Comparison of ENCODE assay signal across 16 cellular contexts in the genomic region with DNA sequence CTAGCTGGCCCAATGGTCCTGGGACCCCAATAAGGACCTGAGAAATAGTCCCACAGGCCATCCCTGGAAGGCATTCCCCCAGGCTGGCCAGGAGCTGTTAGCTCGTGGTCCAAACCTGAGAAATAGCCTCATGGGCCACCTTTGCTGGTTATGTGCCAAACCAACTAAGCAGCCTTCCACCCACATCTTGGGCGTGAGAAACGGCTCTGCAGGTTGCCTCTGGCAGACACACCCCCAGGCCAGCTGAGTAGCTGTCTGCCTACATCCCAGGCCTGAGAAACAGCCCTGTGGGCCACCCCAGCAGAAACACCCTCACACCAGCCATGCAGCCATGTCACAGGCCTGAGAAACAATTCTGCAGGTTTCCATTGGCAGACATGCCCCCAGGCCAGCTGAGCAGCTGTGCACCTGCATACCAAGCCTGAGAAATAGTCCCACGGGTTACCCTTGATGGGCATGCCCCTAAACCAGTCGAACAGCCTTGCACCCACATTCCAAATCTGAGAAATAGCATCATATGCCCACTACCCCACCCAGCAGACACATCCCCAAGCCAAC.
A peak's percentile ranks its signal among the peaks of the same experiment; 100 is the strongest.
DNase-seq lines count a peak whose midpoint lies in the region; ATAC-seq and TF ChIP-seq lines count a peak whose summit lies in the region.
"Had no signal": no experiment of that assay in that cellular context is flagged by ENCODE, and none has a peak within 500 bp of the region (broad histone marks: within the 10 kb centered on the region; RNA-seq: fewer than 3 reads in every experiment).

No MANE protein-coding gene starts in this region.

- H3K9me2 ChIP-seq in PC-9 (ENCODE audit: insufficient read depth): no peaks in the 10 kb centered on the region

- H3K4me1 ChIP-seq in PC-9 (replicated peaks; ENCODE audit: insufficient read depth) (peaks cover 30% of the 10 kb centered on the region), neuronal stem cell (ENCODE audit: control insufficient read depth in 2 of 2, insufficient read depth in 1 of 2, low read depth in 1 of 2, low read length in 2 of 2) (no peaks in the 10 kb centered on the region), ascending aorta (no peaks in the 10 kb centered on the region)

- no peak overlapping the region for H2BK12ac ChIP-seq in neuronal stem cell (ENCODE audit: low read length)

- no peak for ATAC-seq in T-cell (replicated peaks in 1 of 4)
- ATAC-seq: CD8-positive, alpha-beta T cell; GM23338 had no signal

- no peak overlapping the region for H2AFZ ChIP-seq in PC-9
- H2AFZ ChIP-seq in neuronal stem cell (ENCODE audit: low read length): no peak overlapping the region
- H2AFZ ChIP-seq: GM23338 had no signal

- no CpG with 5 or more reads among the region's 5 CpGs for WGBS in neuronal stem cell (ENCODE audit: extremely low coverage in 2 of 2, insufficient read length in 2 of 2, insufficient replicate concordance in 1 of 2), 2 donors

- H3F3A ChIP-seq in PC-9 (ENCODE audit: insufficient read depth, low read depth): peaks cover 24% of the 10 kb centered on the region; the same call in 1 of the 2 replicates

- H3K4me2 ChIP-seq in PC-9 (peak overlapping the region; percentile 29), neuronal stem cell (ENCODE audit: insufficient read depth, low read length, poor library complexity, severe bottlenecking) (no peak overlapping the region)
- H3K4me2 ChIP-seq: GM23338 had no signal

- no peaks in the 10 kb centered on the region; the same call in 1 of the 2 replicates for H3K9me3 ChIP-seq in PC-9 (ENCODE audit: insufficient read depth, low read depth)
- H3K9me3 ChIP-seq in neuronal stem cell (replicated peaks in 1 of 2; ENCODE audit: control insufficient read depth in 2 of 2, insufficient read depth in 1 of 2, low read depth in 1 of 2, low read length in 2 of 2): no peaks in the 10 kb centered on the region
- peaks cover 10 to 17% of the 10 kb centered on the region in 2 donors for H3K9me3 ChIP-seq in ascending aorta

- no peaks in the 10 kb centered on the region for H3K36me3 Mint-ChIP-seq in T-cell
- H3K36me3 Mint-ChIP-seq: CD14-positive monocyte; CD8-positive, alpha-beta T cell had no signal

- H2BK5ac ChIP-seq in neuronal stem cell (ENCODE audit: low read length): peak overlapping the region; percentile 19

- H3K23ac ChIP-seq in neuronal stem cell (ENCODE audit: low read depth, low read length, poor library complexity): no peak overlapping the region

- DNase-seq in DMS 273 (lab: John Stamatoyannopoulos, UW; ENCODE audit: unreplicated experiment): peak; percentile 39
- no peak for DNase-seq in DMS 273 treated with DMSO at 0.1 percent for 48 hours (lab: John Stamatoyannopoulos, UW)
- peak; percentile 87 to 92 for DNase-seq in PC-9
- DNase-seq in neuronal stem cell (ENCODE audit: low spot score): no peak
- peak; percentile 49 for DNase-seq in ureter (ENCODE audit: low spot score)
- no peak for DNase-seq in T-cell
- DNase-seq in activated T-cell treated with anti-CD3 and anti-CD28 coated beads for 4 hours: no peak
- DNase-seq in ascending aorta (ENCODE audit: low spot score in 2 of 2): no peak
- DNase-seq: CD8-positive, alpha-beta T cell; COR-L47; DMS53; H7 had no signal

- H3K4ac ChIP-seq in neuronal stem cell (ENCODE audit: low read length): no peak overlapping the region

- H3K27ac Mint-ChIP-seq in T-cell: no peak overlapping the region
- H3K27ac Mint-ChIP-seq: CD8-positive, alpha-beta T cell; GM23338 had no signal

- H4K91ac ChIP-seq in neuronal stem cell (ENCODE audit: low read depth, low read length, poor library complexity): no peak overlapping the region

- H2BK15ac ChIP-seq in neuronal stem cell (ENCODE audit: low read length): no peak overlapping the region

- no peak overlapping the region for H2AK5ac ChIP-seq in neuronal stem cell (ENCODE audit: low read depth, low read length)

- H4K8ac ChIP-seq in neuronal stem cell (ENCODE audit: low read depth, low read length): no peak overlapping the region

- H3K27me3 ChIP-seq in PC-9 (ENCODE audit: insufficient read depth, low read depth) (no peaks in the 10 kb centered on the region), neuronal stem cell (ENCODE audit: control insufficient read depth in 3 of 3, insufficient read depth in 3 of 3, low read depth in 1 of 3, low read length in 3 of 3) (no peaks in the 10 kb centered on the region), ascending aorta (no peaks in the 10 kb centered on the region)

- intact Hi-C loops in PC-9 (cut with micrococcal nuclease; ENCODE audit: unreplicated experiment): loop anchor here (1.0 to 10.0 kb wide), 7 partner anchors 203 to 623 kb away; a partner anchor contains a TSS
- intact Hi-C loops in ascending aorta (cut with DNase I): no loop called here

- H3K4me3 ChIP-seq in PC-9 (no peak overlapping the region), neuronal stem cell (ENCODE audit: low read length in 2 of 2) (no peak overlapping the region), ascending aorta (no peak overlapping the region)
- H3K4me3 ChIP-seq: GM23338 had no signal

- no peak overlapping the region for H3K18ac ChIP-seq in neuronal stem cell (ENCODE audit: low read length)

- POLR2A ChIA-PET in PC-9 (lab: Charles Lee; ENCODE audit: unreplicated experiment): no interaction called here
- POLR2A ChIA-PET in T-cell (lab: Charles Lee): no interaction called here

- TF ChIP-seq CTCF in PC-9 (conservative IDR thresholded peaks at IDR 0.05) (no peak), ascending aorta (IDR thresholded peaks at IDR 0.05) (no peak)

- no peak overlapping the region for H3K4me3 Mint-ChIP-seq in T-cell
- H3K4me3 Mint-ChIP-seq: CD14-positive monocyte; CD8-positive, alpha-beta T cell; GM23338 had no signal

- peak overlapping the region; percentile 57 for H3K27ac ChIP-seq in PC-9
- H3K27ac ChIP-seq in neuronal stem cell (replicated peaks; ENCODE audit: low read length): no peak overlapping the region
- no peak overlapping the region for H3K27ac ChIP-seq in ascending aorta
- H3K27ac ChIP-seq: 22Rv1, HL-60 had no signal

- H3K79me2 ChIP-seq in PC-9 (ENCODE audit: low read depth): no peaks in the 10 kb centered on the region

- no peak overlapping the region for H3K14ac ChIP-seq in neuronal stem cell (ENCODE audit: low read length)

- no peaks in the 10 kb centered on the region for H4K20me1 ChIP-seq in PC-9 (ENCODE audit: insufficient read depth)

- no peaks in the 10 kb centered on the region for H3K27me3 Mint-ChIP-seq in T-cell

- peaks cover 11 to 19% (median 19%) of the 10 kb centered on the region in 3 donors for H3K9me3 Mint-ChIP-seq in T-cell
- H3K9me3 Mint-ChIP-seq: CD8-positive, alpha-beta T cell had no signal

- H3K36me3 ChIP-seq in PC-9 (ENCODE audit: low read depth): no peaks in the 10 kb centered on the region
- no peaks in the 10 kb centered on the region for H3K36me3 ChIP-seq in neuronal stem cell (replicated peaks in 1 of 2; ENCODE audit: control insufficient read depth in 2 of 2, insufficient read depth in 2 of 2, low read length in 2 of 2)
- no peaks in the 10 kb centered on the region for H3K36me3 ChIP-seq in ascending aorta

- CTCF ChIA-PET in PC-9 (lab: Charles Lee) (no interaction called here), T-cell (lab: Charles Lee) (no interaction called here)

- no peaks in the 10 kb centered on the region for H3K4me1 Mint-ChIP-seq in T-cell
- H3K4me1 Mint-ChIP-seq: CD14-positive monocyte, GM23338 had no signal

- H3K9ac ChIP-seq in neuronal stem cell (ENCODE audit: low read depth, low read length, poor library complexity): no peak overlapping the region

- no TSS peak for BruUV-seq in PC-9 (replicated peaks; lab: Mats Ljungman, UMichigan)

- H2BK120ac ChIP-seq in neuronal stem cell (ENCODE audit: low read depth, low read length): no peak overlapping the region

- no peaks in the 10 kb centered on the region for H3K79me1 ChIP-seq in neuronal stem cell (ENCODE audit: low read depth, low read length)

Comparison
In these comparisons a context has a peak if more than half of its experiments do, and no peak if none do; other contexts are left out.
1. DNase-seq: peak in DMS 273 (single experiment), PC-9 (2 of 2) and ureter (single experiment); none in DMS 273 treated with DMSO at 0.1 percent for 48 hours (single experiment), neuronal stem cell (single experiment), T-cell (0 of 34), activated T-cell treated with anti-CD3 and anti-CD28 coated beads for 4 hours (single experiment) and ascending aorta (0 of 2).